In the genomic region with DNA sequence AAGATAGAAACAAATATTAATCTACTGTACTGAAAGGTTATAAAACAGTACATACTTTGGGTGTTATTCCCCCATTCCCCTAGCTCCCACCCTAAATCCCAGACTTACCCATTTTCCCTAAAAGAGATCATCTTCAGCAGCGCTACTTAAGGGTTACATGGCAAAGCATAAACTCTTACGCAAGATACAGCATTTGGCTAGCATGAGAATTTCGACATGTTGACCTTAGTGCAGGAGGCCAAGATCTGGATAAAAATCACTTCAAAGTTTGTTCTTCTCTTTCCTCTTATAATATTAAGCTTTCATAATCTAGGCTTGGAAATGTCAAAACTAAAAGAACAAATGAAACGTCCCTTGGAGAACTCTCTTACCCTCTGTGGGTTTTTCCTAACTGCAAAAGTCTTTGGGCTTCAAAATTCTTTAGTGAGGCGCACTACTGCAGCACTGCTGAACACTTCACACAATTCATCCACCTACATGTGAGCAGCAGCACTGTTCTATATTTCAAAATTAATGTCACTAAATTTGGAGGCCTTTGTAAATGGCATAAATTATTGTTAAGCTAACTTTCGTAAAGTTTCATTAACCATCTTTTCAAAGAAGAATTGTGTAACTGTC, we compare ENCODE assay signal across 1 cellular context.
A peak's percentile ranks its signal among the peaks of the same experiment; 100 is the strongest.
TF ChIP-seq lines count a peak whose summit lies in the region.

No MANE protein-coding gene starts in this region.

TF ChIP-seq in K562, 482 proteins besides CTCF, POLR2A, EP300 and RAD21:
- TF ChIP-seq, protein P1, sequence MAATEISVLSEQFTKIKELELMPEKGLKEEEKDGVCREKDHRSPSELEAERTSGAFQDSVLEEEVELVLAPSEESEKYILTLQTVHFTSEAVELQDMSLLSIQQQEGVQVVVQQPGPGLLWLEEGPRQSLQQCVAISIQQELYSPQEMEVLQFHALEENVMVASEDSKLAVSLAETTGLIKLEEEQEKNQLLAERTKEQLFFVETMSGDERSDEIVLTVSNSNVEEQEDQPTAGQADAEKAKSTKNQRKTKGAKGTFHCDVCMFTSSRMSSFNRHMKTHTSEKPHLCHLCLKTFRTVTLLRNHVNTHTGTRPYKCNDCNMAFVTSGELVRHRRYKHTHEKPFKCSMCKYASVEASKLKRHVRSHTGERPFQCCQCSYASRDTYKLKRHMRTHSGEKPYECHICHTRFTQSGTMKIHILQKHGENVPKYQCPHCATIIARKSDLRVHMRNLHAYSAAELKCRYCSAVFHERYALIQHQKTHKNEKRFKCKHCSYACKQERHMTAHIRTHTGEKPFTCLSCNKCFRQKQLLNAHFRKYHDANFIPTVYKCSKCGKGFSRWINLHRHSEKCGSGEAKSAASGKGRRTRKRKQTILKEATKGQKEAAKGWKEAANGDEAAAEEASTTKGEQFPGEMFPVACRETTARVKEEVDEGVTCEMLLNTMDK (IDR thresholded peaks at IDR 0.05; ENCODE audit: borderline replicate concordance, insufficient read depth, low read depth, low read length, poor library complexity, severe bottlenecking): no peak
- TF ChIP-seq ZKSCAN8 (CRISPR knock-in tag; IDR thresholded peaks at IDR 0.05): no peak
- peak; percentile 71 for TF ChIP-seq CEBPB (tag; IDR thresholded peaks at IDR 0.05)
